ENCODE assay signal across 21 cellular contexts in the genomic region with DNA sequence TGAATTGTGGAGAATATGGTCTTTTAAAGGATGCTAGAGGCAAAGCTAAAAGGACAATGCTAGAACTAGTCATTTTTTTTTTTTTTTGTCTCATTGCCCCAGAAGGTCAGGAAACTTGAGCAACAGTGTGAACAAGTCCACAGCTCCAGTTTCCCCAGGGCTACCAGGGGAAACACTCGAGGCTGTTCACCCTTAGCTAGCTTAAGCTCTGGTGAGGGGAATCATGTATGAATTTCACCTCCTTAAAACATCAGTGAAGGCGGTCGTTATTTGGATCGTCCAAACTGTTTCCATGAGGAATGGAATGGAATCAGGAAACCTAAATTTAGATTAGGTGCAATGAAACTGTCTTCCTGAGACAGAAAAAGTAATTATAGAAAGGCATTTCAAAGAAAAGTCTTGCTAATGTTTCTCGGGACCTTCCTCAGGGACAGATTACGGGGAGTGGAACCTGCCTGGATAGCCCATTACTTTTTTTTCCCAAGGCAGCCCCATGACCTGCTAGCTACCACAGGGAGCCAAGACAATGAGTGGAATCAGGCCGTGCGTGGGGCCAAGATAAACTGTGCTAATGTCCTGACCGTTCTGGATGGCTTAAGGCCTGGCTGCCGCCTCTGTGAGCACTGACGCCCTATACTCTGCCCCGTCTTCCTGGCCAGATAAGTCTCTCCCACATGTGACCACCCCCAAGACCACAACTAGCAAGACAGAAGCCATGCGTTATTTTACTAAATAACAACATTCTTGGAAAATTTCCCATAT.
DNase-seq lines count a peak whose midpoint lies in the region; ATAC-seq and TF ChIP-seq lines count a peak whose summit lies in the region.
"Had no signal": no experiment of that assay in that cellular context is flagged by ENCODE, and none has a peak within 500 bp of the region (broad histone marks: within the 10 kb centered on the region; RNA-seq: fewer than 3 reads in every experiment).

No MANE protein-coding gene starts in this region.

- intact Hi-C loops in tibial artery (cut with DNase I; ENCODE audit: low total_unique reads): no loop called here

- in situ Hi-C loops in brain microvascular endothelial cell (cut with HindIII; ENCODE audit: low pct_ligation_motif_present, low sequenced_read_pairs): no loop called here

- H3K27ac Mint-ChIP-seq in HFFc6: no peak overlapping the region
- H3K27ac Mint-ChIP-seq: activated CD4-positive, alpha-beta T cell treated with anti-CD3 and anti-CD28 coated beads for 36 hours; activated naive CD8-positive, alpha-beta T cell; activated T-helper 1 cell treated with anti-CD3 and anti-CD28 coated beads, Interleukin-12 subunit alpha, Interleukin-12 subunit beta, Interleukin-2, Interleukin-4 antibody, amounts not matched to agents 30 ng/mL and 10 ng/mL and 1 ng/mL, durations not matched to agents 14 hours and 24 hours and 36 hours had no signal

- peaks cover 0 to 12% (median 2%) of the 10 kb centered on the region in 4 donors for H3K4me1 ChIP-seq in tibial artery

- H3K27ac ChIP-seq in brain microvascular endothelial cell (no peak overlapping the region), tibial artery (peak overlapping the region in 1 of 2 donors; percentile 10)
- H3K27ac ChIP-seq: hepatocyte had no signal

- no peak overlapping the region for H3K4me3 ChIP-seq in brain microvascular endothelial cell (ENCODE audit: low read depth, low read length)
- H3K4me3 ChIP-seq in fibroblast of villous mesenchyme (ENCODE audit: low read depth, low read length): no peak overlapping the region
- H3K4me3 ChIP-seq in tibial artery: no peak overlapping the region
- H3K4me3 ChIP-seq: breast epithelium, hepatocyte had no signal

- H3K9me3 Mint-ChIP-seq in HFFc6: no peaks in the 10 kb centered on the region
- H3K9me3 Mint-ChIP-seq: nephron had no signal

- no peak overlapping the region for H3K4me3 Mint-ChIP-seq in HFFc6
- H3K4me3 Mint-ChIP-seq: activated CD4-positive, alpha-beta T cell treated with anti-CD3 and anti-CD28 coated beads for 36 hours; activated naive CD8-positive, alpha-beta T cell; activated T-helper 1 cell treated with anti-CD3 and anti-CD28 coated beads, Interleukin-12 subunit alpha, Interleukin-12 subunit beta, Interleukin-2, Interleukin-4 antibody, amounts not matched to agents 30 ng/mL and 10 ng/mL and 1 ng/mL, durations not matched to agents 14 hours and 24 hours and 36 hours; nephron had no signal

- TF ChIP-seq CTCF in brain microvascular endothelial cell (IDR thresholded peaks at IDR 0.05; ENCODE audit: low read depth, low read length, missing control alignments) (no peak), fibroblast of villous mesenchyme (IDR thresholded peaks at IDR 0.05; ENCODE audit: insufficient read depth, low read depth, low read length) (no peak), tibial artery (IDR thresholded peaks at IDR 0.05) (no peak), HFFc6 (IDR thresholded peaks at IDR 0.05) (no peak)

- H3K27me3 ChIP-seq in brain microvascular endothelial cell (replicated peaks) (no peaks in the 10 kb centered on the region), tibial artery (no peaks in the 10 kb centered on the region)
- H3K27me3 ChIP-seq: breast epithelium, hepatocyte had no signal

- no peaks in the 10 kb centered on the region for H3K27me3 Mint-ChIP-seq in HFFc6 (ENCODE audit: insufficient read depth)
- H3K27me3 Mint-ChIP-seq: activated CD4-positive, alpha-beta T cell treated with anti-CD3 and anti-CD28 coated beads for 36 hours had no signal

- no peaks in the 10 kb centered on the region for H3K36me3 ChIP-seq in brain microvascular endothelial cell (replicated peaks)
- no peaks in the 10 kb centered on the region for H3K36me3 ChIP-seq in tibial artery
- H3K36me3 ChIP-seq: breast epithelium had no signal

- H3K36me3 Mint-ChIP-seq in HFFc6 (ENCODE audit: low read depth): no peaks in the 10 kb centered on the region
- H3K36me3 Mint-ChIP-seq: activated naive CD8-positive, alpha-beta T cell had no signal

- peaks cover 14% of the 10 kb centered on the region for H3K4me1 Mint-ChIP-seq in HFFc6 (ENCODE audit: low read depth)

- no peak for ATAC-seq in GM18868 (IDR thresholded peaks at IDR 0.05; ENCODE audit: unreplicated experiment)
- ATAC-seq: activated CD4-positive, alpha-beta T cell treated with anti-CD3 and anti-CD28 coated beads for 36 hours had no signal

- no peaks in the 10 kb centered on the region for H3K9me3 ChIP-seq in tibial artery
- H3K9me3 ChIP-seq: breast epithelium had no signal

- peak; percentile 20 for DNase-seq in brain microvascular endothelial cell
- peak; percentile 13 for DNase-seq in fibroblast of villous mesenchyme (ENCODE audit: low read depth)
- peak; percentile 19 to 77 for DNase-seq in lung microvascular endothelial cell (ENCODE audit: low read depth in 2 of 2)
- DNase-seq in tibial artery: peak; percentile 59 to 70
- DNase-seq in HFFc6: no peak
- no peak for DNase-seq in DMS114 treated with DMSO at 0.1 percent for 48 hours (lab: John Stamatoyannopoulos, UW; ENCODE audit: unreplicated experiment)
- DNase-seq: activated CD4-positive, alpha-beta T cell treated with anti-CD3 and anti-CD28 coated beads for 36 hours; DND-41; effector CD4-positive, alpha-beta T cell; GOT3; midbrain; NCI-H1105; NCI-H2107; NCI-H510A treated with DMSO at 0.1 percent for 48 hours; RPMI8226 had no signal

Comparison
In these comparisons a context has a peak if more than half of its experiments do, and no peak if none do; other contexts are left out.
1. DNase-seq: peak in brain microvascular endothelial cell (single experiment), fibroblast of villous mesenchyme (single experiment), lung microvascular endothelial cell (2 of 2) and tibial artery (2 of 2); none in HFFc6 (single experiment) and DMS114 treated with DMSO at 0.1 percent for 48 hours (single experiment).